In genomic region chr1:245520611-245521010, GRCh38 we compare ENCODE assay signal across 1 cellular context.
TF ChIP-seq lines count a peak whose summit lies in the region.

No MANE protein-coding gene starts in this region.

TF ChIP-seq in H1, 55 proteins besides CTCF, POLR2A, EP300 and RAD21 (continued from another document):
- TF ChIP-seq CHD7 (IDR thresholded peaks at IDR 0.05; ENCODE audit: insufficient replicate concordance, low read length) = no peak
- TF ChIP-seq TAF1 (IDR thresholded peaks at IDR 0.05; ENCODE audit: low read depth, low read length) = no peak
- TF ChIP-seq JUND (IDR thresholded peaks at IDR 0.05; ENCODE audit: low read length) = no peak
- no peak for TF ChIP-seq ZNF274 (IDR thresholded peaks at IDR 0.05; ENCODE audit: borderline replicate concordance, extremely low read depth, low read length)
- no peak for TF ChIP-seq KDM5A (IDR thresholded peaks at IDR 0.05; ENCODE audit: low read length)
- TF ChIP-seq GABPA (IDR thresholded peaks at IDR 0.05; ENCODE audit: borderline replicate concordance, insufficient read depth, low read length) = no peak
- no peak for TF ChIP-seq E2F6 (IDR thresholded peaks at IDR 0.05)
- TF ChIP-seq FOSL1 (IDR thresholded peaks at IDR 0.05; ENCODE audit: insufficient read depth, low read depth, low read length) = no peak
- no peak for TF ChIP-seq SAP30 (IDR thresholded peaks at IDR 0.05; ENCODE audit: insufficient read depth, insufficient replicate concordance, low read length)
- no peak for TF ChIP-seq EGR1 (IDR thresholded peaks at IDR 0.05; ENCODE audit: borderline replicate concordance, low read depth, low read length)
- no peak for TF ChIP-seq CTBP2 (IDR thresholded peaks at IDR 0.05; ENCODE audit: borderline replicate concordance, insufficient read depth, insufficient read length, low read length)
- TF ChIP-seq POLR2AphosphoS5 (IDR thresholded peaks at IDR 0.05; ENCODE audit: low read depth, low read length) = no peak
TF ChIP-seq in H1: peak in this region for 0.
